ENCODE assay signal across 11 cellular contexts in genomic region chr13:113445791-113446487, GRCh38. TPM values are rescaled to one million over a fixed set of nuclear protein-coding genes. Genes with fewer than 3 reads are reported as not detected.
DNase-seq lines count a peak whose midpoint lies in the region; ATAC-seq and TF ChIP-seq lines count a peak whose summit lies in the region.
"Had no signal": no experiment of that assay in that cellular context is flagged by ENCODE, and none has a peak within 500 bp of the region (broad histone marks: within the 10 kb centered on the region; RNA-seq: fewer than 3 reads in every experiment).

No MANE protein-coding gene starts in this region.

- H3K9me3 Mint-ChIP-seq in natural killer cell = no peaks in the 10 kb centered on the region

- peaks cover 8% of the 10 kb centered on the region for H3K36me3 ChIP-seq in OCI-LY3 (replicated peaks; ENCODE audit: low read depth, low read length)
- no peaks in the 10 kb centered on the region for H3K36me3 ChIP-seq in brain microvascular endothelial cell (replicated peaks)
- H3K36me3 ChIP-seq: right lobe of liver had no signal

- H3K27me3 ChIP-seq in OCI-LY3 (ENCODE audit: low read depth, low read length) (no peaks in the 10 kb centered on the region), brain microvascular endothelial cell (replicated peaks) (no peaks in the 10 kb centered on the region)
- H3K27me3 ChIP-seq: right lobe of liver had no signal

- peak overlapping the region; percentile 55 for H3K27ac ChIP-seq in OCI-LY3 (ENCODE audit: low read length)
- no peak overlapping the region for H3K27ac ChIP-seq in brain microvascular endothelial cell
- H3K27ac ChIP-seq: right lobe of liver had no signal

- in situ Hi-C loops in brain microvascular endothelial cell (cut with HindIII; ENCODE audit: low pct_ligation_motif_present, low sequenced_read_pairs) = no loop called here

- no peak overlapping the region for H3K4me3 Mint-ChIP-seq in natural killer cell

- H3K4me1 Mint-ChIP-seq in natural killer cell = no peaks in the 10 kb centered on the region

- DNase-seq in putamen (ENCODE audit: low spot score) (peak; percentile 49), brain microvascular endothelial cell (no peak), natural killer cell (no peak)
- DNase-seq in activated CD8-positive, alpha-beta memory T cell treated with anti-CD3 and anti-CD28 coated beads for 24 hours = no peak
- DNase-seq: NCI-H1694, OCI-M1 had no signal

- no peak overlapping the region for H3K27ac Mint-ChIP-seq in natural killer cell

- no peaks in the 10 kb centered on the region for H3K36me3 Mint-ChIP-seq in natural killer cell

- peak overlapping the region; percentile 91 for H2AFZ ChIP-seq in OCI-LY3 (ENCODE audit: low read depth, low read length)

- H3K4me1 ChIP-seq in OCI-LY3 (ENCODE audit: low read length) = peaks cover 36% of the 10 kb centered on the region
- H3K4me1 ChIP-seq: right lobe of liver had no signal

- H3K4me2 ChIP-seq in OCI-LY3 (ENCODE audit: low read length) = peak overlapping the region; percentile 57

- no peaks in the 10 kb centered on the region for H3K27me3 Mint-ChIP-seq in natural killer cell (ENCODE audit: low read depth in 2 of 2)

- ATAC-seq in GM18909 (IDR thresholded peaks at IDR 0.05; ENCODE audit: poor library complexity, unreplicated experiment) (peak; percentile 72), HG02840 (IDR thresholded peaks at IDR 0.05; ENCODE audit: low FRiP score, unreplicated experiment) (peak; percentile 57), natural killer cell (no peak), GM21360 (IDR thresholded peaks at IDR 0.05; ENCODE audit: unreplicated experiment) (no peak)
- ATAC-seq: right lobe of liver had no signal

- no peaks in the 10 kb centered on the region for H4K20me1 ChIP-seq in OCI-LY3 (ENCODE audit: insufficient read depth, low read length)

- no peak for TF ChIP-seq CTCF in OCI-LY3 (IDR thresholded peaks at IDR 0.05; ENCODE audit: low read depth, low read length)
- TF ChIP-seq CTCF in brain microvascular endothelial cell (IDR thresholded peaks at IDR 0.05; ENCODE audit: low read depth, low read length, missing control alignments) = no peak
- TF ChIP-seq CTCF in natural killer cell (IDR thresholded peaks at IDR 0.05) = no peak

- H3K9ac ChIP-seq in OCI-LY3 (ENCODE audit: low read length) = peak overlapping the region; percentile 44; the same call in 1 of the 2 replicates

- peaks cover 4% of the 10 kb centered on the region; the same call in 1 of the 2 replicates for H3K9me3 ChIP-seq in OCI-LY3 (ENCODE audit: insufficient read depth, low read length)
- H3K9me3 ChIP-seq: right lobe of liver had no signal

- intact Hi-C loops in natural killer cell (cut with micrococcal nuclease) = no loop called here

- peaks cover 16% of the 10 kb centered on the region for H3K79me2 ChIP-seq in OCI-LY3 (ENCODE audit: low read length)

- H3K4me3 ChIP-seq in OCI-LY3 (ENCODE audit: low read length) = peak overlapping the region; percentile 36
- H3K4me3 ChIP-seq in brain microvascular endothelial cell (ENCODE audit: low read depth, low read length) = no peak overlapping the region
- H3K4me3 ChIP-seq: right lobe of liver had no signal

RNA-seq across cellular contexts. Expression of gene ADPRHL1, which starts 7.3 kb away (rescaled TPM):
- under 1 TPM; 0.56 to 0.93 (median 0.72) TPM for total RNA-seq in natural killer cell

RNA-seq across cellular contexts. Expression of gene DCUN1D2, which starts 44.6 kb away (rescaled TPM):
- 10 to 100 TPM; 26.1 to 33.9 (median 27.1) TPM for total RNA-seq in natural killer cell

Comparison
In these comparisons a context has a peak if more than half of its experiments do, and no peak if none do; other contexts are left out.
1. ATAC-seq: peak in GM18909 (single experiment) and HG02840 (single experiment); none in natural killer cell (0 of 3) and GM21360 (single experiment).